In the genomic region with DNA sequence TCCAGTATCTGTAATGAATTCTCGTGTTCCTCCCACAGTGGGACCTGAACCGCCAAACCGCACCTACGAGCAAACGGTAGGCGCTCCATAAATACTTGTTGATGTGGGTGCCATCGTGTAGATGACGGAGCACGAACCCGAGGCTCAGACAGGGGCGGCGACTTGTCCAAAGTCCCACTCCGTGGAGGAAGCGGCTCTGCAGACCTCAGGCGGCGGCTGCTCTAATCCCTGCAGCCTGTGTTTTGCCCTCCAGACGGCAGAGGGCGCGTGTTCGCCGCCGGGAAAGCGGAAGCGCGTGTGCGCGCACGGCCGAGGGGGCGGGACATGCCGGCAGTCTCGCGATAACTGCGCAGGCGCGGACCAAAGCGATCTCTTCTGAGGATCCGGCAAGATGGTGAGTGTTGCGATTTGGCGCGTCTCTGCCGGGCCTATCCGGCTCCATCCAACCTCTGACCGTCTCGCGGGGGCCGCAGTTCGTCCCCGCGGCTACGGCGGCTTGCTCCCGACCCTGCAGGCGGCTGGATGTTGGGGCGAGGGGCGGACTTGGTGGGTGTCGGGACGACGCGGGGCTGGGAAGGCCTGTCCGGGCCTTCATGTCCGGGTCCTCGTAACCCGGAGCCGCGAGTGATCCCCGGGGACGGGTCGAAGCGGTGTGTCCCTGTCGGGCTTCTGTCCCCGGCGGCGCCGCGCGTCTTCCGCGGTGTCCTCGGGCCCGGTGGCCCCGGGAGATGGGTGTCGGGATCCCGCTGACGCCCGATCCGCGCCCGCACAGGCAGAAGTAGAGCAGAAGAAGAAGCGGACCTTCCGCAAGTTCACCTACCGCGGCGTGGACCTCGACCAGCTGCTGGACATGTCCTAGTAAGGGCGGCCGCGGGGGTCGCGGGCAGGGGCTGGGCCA, we compare ENCODE assay signal across 8 cellular contexts. TPM values are rescaled to one million over a fixed set of nuclear protein-coding genes. Genes with fewer than 3 reads are reported as not detected.
DNase-seq lines count a peak whose midpoint lies in the region; ATAC-seq and TF ChIP-seq lines count a peak whose summit lies in the region.

A gene (plus strand): TSS at position 362 of the 898 bp plus-strand sequence. CDS start 30 bp downstream, at position 392.

- H3K27me3 Mint-ChIP-seq in activated T-helper 1 cell treated with anti-CD3 and anti-CD28 coated beads, Interleukin-12 subunit alpha, Interleukin-12 subunit beta, Interleukin-2, Interleukin-4 antibody, amounts not matched to agents 30 ng/mL and 10 ng/mL and 1 ng/mL, durations not matched to agents 14 hours and 24 hours and 36 hours (ENCODE audit: insufficient read depth), result no peaks in the 10 kb centered on the region
- H3K27me3 Mint-ChIP-seq in naive thymus-derived CD8-positive, alpha-beta T cell, result peaks cover 0 to 2% (median 0%) of the 10 kb centered on the region in 5 donors
- H3K27me3 Mint-ChIP-seq in stimulated activated naive B cell treated with anti-CD40 and anti-IgM and Interleukin-4, amounts not matched to agents 10 μg/mL and 1 μg/mL and 100 μg/mL, for 72 hours, result no peaks in the 10 kb centered on the region

- peaks cover 63% of the 10 kb centered on the region for H3K36me3 ChIP-seq in DOHH2 (ENCODE audit: control insufficient read depth, low read length)

- peaks cover 35% of the 10 kb centered on the region for H3K79me2 ChIP-seq in DOHH2 (ENCODE audit: control insufficient read depth, low read length)

- H3K27ac Mint-ChIP-seq in activated T-helper 1 cell treated with anti-CD3 and anti-CD28 coated beads, Interleukin-12 subunit alpha, Interleukin-12 subunit beta, Interleukin-2, Interleukin-4 antibody, amounts not matched to agents 30 ng/mL and 10 ng/mL and 1 ng/mL, durations not matched to agents 14 hours and 24 hours and 36 hours, result peak within 1 kb of the TSS; percentile 99
- peak within 1 kb of the TSS; percentile 92 to 99 (median 99) for H3K27ac Mint-ChIP-seq in naive thymus-derived CD8-positive, alpha-beta T cell
- H3K27ac Mint-ChIP-seq in stimulated activated naive B cell treated with anti-CD40 and anti-IgM and Interleukin-4, amounts not matched to agents 10 μg/mL and 1 μg/mL and 100 μg/mL, for 72 hours, result peak within 1 kb of the TSS; percentile 100

- POLR2A ChIA-PET in naive thymus-derived CD8-positive, alpha-beta T cell (lab: Charles Lee), result interaction anchor here (0.6 to 2.6 kb wide), 8 partner anchors 15 to 693 kb away, joined by 3 to 14 read pairs (median 3); no protein-coding TSS in a partner anchor

- peaks cover 19% of the 10 kb centered on the region for H4K20me1 ChIP-seq in DOHH2 (ENCODE audit: control insufficient read depth, insufficient read depth, low read depth, low read length)

- H3K9me3 Mint-ChIP-seq in activated T-helper 1 cell treated with anti-CD3 and anti-CD28 coated beads, Interleukin-12 subunit alpha, Interleukin-12 subunit beta, Interleukin-2, Interleukin-4 antibody, amounts not matched to agents 30 ng/mL and 10 ng/mL and 1 ng/mL, durations not matched to agents 14 hours and 24 hours and 36 hours, result no peaks in the 10 kb centered on the region
- H3K9me3 Mint-ChIP-seq in naive thymus-derived CD8-positive, alpha-beta T cell, result no peaks in the 10 kb centered on the region
- no peaks in the 10 kb centered on the region for H3K9me3 Mint-ChIP-seq in stimulated activated naive B cell treated with anti-CD40 and anti-IgM and Interleukin-4, amounts not matched to agents 10 μg/mL and 1 μg/mL and 100 μg/mL, for 72 hours

- H3K4me3 ChIP-seq in DOHH2 (ENCODE audit: low read length), result peak within 1 kb of the TSS; percentile 94

- peak within 1 kb of the TSS; percentile 98 for H3K4me3 Mint-ChIP-seq in activated T-helper 1 cell treated with anti-CD3 and anti-CD28 coated beads, Interleukin-12 subunit alpha, Interleukin-12 subunit beta, Interleukin-2, Interleukin-4 antibody, amounts not matched to agents 30 ng/mL and 10 ng/mL and 1 ng/mL, durations not matched to agents 14 hours and 24 hours and 36 hours
- H3K4me3 Mint-ChIP-seq in naive thymus-derived CD8-positive, alpha-beta T cell, result peak within 1 kb of the TSS; percentile 94 to 99 (median 98)
- H3K4me3 Mint-ChIP-seq in stimulated activated naive B cell treated with anti-CD40 and anti-IgM and Interleukin-4, amounts not matched to agents 10 μg/mL and 1 μg/mL and 100 μg/mL, for 72 hours, result peak within 1 kb of the TSS; percentile 97 to 100

- H3K4me1 ChIP-seq in DOHH2 (ENCODE audit: control insufficient read depth, low read length), result peaks cover 52% of the 10 kb centered on the region

- H3K4me1 Mint-ChIP-seq in activated T-helper 1 cell treated with anti-CD3 and anti-CD28 coated beads, Interleukin-12 subunit alpha, Interleukin-12 subunit beta, Interleukin-2, Interleukin-4 antibody, amounts not matched to agents 30 ng/mL and 10 ng/mL and 1 ng/mL, durations not matched to agents 14 hours and 24 hours and 36 hours (ENCODE audit: low read depth), result no peaks in the 10 kb centered on the region
- peaks cover 6 to 36% (median 25%) of the 10 kb centered on the region in 4 donors for H3K4me1 Mint-ChIP-seq in naive thymus-derived CD8-positive, alpha-beta T cell
- peaks cover 25 to 47% of the 10 kb centered on the region in 2 donors for H3K4me1 Mint-ChIP-seq in stimulated activated naive B cell treated with anti-CD40 and anti-IgM and Interleukin-4, amounts not matched to agents 10 μg/mL and 1 μg/mL and 100 μg/mL, for 72 hours

- DNase-seq in RPMI8226 (peak; percentile 97), fibroblast of gingiva (ENCODE audit: low read depth) (peak; percentile 95)
- peak; percentile 95 for DNase-seq in activated T-helper 1 cell treated with anti-CD3 and anti-CD28 coated beads, Interleukin-12 subunit alpha, Interleukin-12 subunit beta, Interleukin-2, Interleukin-4 antibody, amounts not matched to agents 30 ng/mL and 10 ng/mL and 1 ng/mL, durations not matched to agents 14 hours and 24 hours and 36 hours (ENCODE audit: low spot score)
- peak; percentile 90 to 98 (median 97) for DNase-seq in naive thymus-derived CD8-positive, alpha-beta T cell
- DNase-seq in stimulated activated naive B cell treated with anti-CD40 and anti-IgM and Interleukin-4, amounts not matched to agents 10 μg/mL and 1 μg/mL and 100 μg/mL, for 72 hours, result peak; percentile 92

- no peaks in the 10 kb centered on the region for H3K27me3 ChIP-seq in DOHH2 (ENCODE audit: control insufficient read depth, low read length)

- TF ChIP-seq CTCF in DOHH2 (IDR thresholded peaks at IDR 0.05; ENCODE audit: low read depth, low read length, poor library complexity, severe bottlenecking) (peak; percentile 90), LNCAP (IDR thresholded peaks at IDR 0.05) (peak; percentile 94)

- peak; percentile 84 for ATAC-seq in GM21825 (IDR thresholded peaks at IDR 0.05; ENCODE audit: unreplicated experiment)
- ATAC-seq in naive thymus-derived CD8-positive, alpha-beta T cell, result peak; percentile 82
- peak; percentile 84 to 92 for ATAC-seq in stimulated activated naive B cell treated with anti-CD40 and anti-IgM and Interleukin-4, amounts not matched to agents 10 μg/mL and 1 μg/mL and 100 μg/mL, for 72 hours (replicated peaks)

- no peaks in the 10 kb centered on the region for H3K9me3 ChIP-seq in DOHH2 (ENCODE audit: control insufficient read depth, insufficient read depth, low read length)

- peaks cover 54% of the 10 kb centered on the region for H3F3A ChIP-seq in DOHH2 (ENCODE audit: control insufficient read depth, insufficient read depth)

- intact Hi-C loops in activated T-helper 1 cell treated with anti-CD3 and anti-CD28 coated beads, Interleukin-12 subunit alpha, Interleukin-12 subunit beta, Interleukin-2, Interleukin-4 antibody, amounts not matched to agents 30 ng/mL and 10 ng/mL and 1 ng/mL, durations not matched to agents 14 hours and 24 hours and 36 hours (cut with micrococcal nuclease), result loop anchor here (1.0 to 2.0 kb wide), 4 partner anchors 31 to 989 kb away; a partner anchor contains a TSS

- H3K27ac ChIP-seq in DOHH2 (ENCODE audit: low read depth, low read length), result peak within 1 kb of the TSS; percentile 79

- peaks cover 42% of the 10 kb centered on the region for H3K36me3 Mint-ChIP-seq in activated T-helper 1 cell treated with anti-CD3 and anti-CD28 coated beads, Interleukin-12 subunit alpha, Interleukin-12 subunit beta, Interleukin-2, Interleukin-4 antibody, amounts not matched to agents 30 ng/mL and 10 ng/mL and 1 ng/mL, durations not matched to agents 14 hours and 24 hours and 36 hours (ENCODE audit: low read depth)
- peaks cover 0 to 50% (median 11%) of the 10 kb centered on the region in 3 donors for H3K36me3 Mint-ChIP-seq in naive thymus-derived CD8-positive, alpha-beta T cell
- peaks cover 54% of the 10 kb centered on the region in 2 donors for H3K36me3 Mint-ChIP-seq in stimulated activated naive B cell treated with anti-CD40 and anti-IgM and Interleukin-4, amounts not matched to agents 10 μg/mL and 1 μg/mL and 100 μg/mL, for 72 hours

- peak within 1 kb of the TSS; percentile 87 for H3K4me2 ChIP-seq in DOHH2 (ENCODE audit: low read length)

- H3K9me2 ChIP-seq in DOHH2 (replicated peaks; ENCODE audit: control insufficient read depth, low read length), result no peaks in the 10 kb centered on the region

RNA-seq across cellular contexts. Expression of the gene that starts here (rescaled TPM):
- total RNA-seq in activated T-helper 1 cell treated with anti-CD3 and anti-CD28 coated beads, Interleukin-12 subunit alpha, Interleukin-12 subunit beta, Interleukin-2, Interleukin-4 antibody, amounts not matched to agents 30 ng/mL and 10 ng/mL and 1 ng/mL, durations not matched to agents 14 hours and 24 hours and 36 hours, result 1,387 and 1,455 TPM in 2 replicates
- total RNA-seq in naive thymus-derived CD8-positive, alpha-beta T cell, result 1,000 to 10,000 TPM; 1,886 to 1,928 TPM
- 1,000 to 10,000 TPM; 3,438 to 4,304 (median 3,489) TPM for polyA plus RNA-seq in naive thymus-derived CD8-positive, alpha-beta T cell

Comparison
In these comparisons a context has a peak if more than half of its experiments do, and no peak if none do; other contexts are left out.
1. Peak in every context shown above with its lines: DNase-seq, ATAC-seq, H3K4me3 ChIP-seq and H3K27ac ChIP-seq.